1 cellular context compared by ENCODE assay signal in genomic region chr19:15283141-15283885, GRCh38.
TF ChIP-seq lines count a peak whose summit lies in the region.

No MANE protein-coding gene starts in this region.

TF ChIP-seq in IMR-90, 13 proteins besides CTCF, POLR2A, EP300 and RAD21 (continued from another document):
- TF ChIP-seq, protein P1, sequence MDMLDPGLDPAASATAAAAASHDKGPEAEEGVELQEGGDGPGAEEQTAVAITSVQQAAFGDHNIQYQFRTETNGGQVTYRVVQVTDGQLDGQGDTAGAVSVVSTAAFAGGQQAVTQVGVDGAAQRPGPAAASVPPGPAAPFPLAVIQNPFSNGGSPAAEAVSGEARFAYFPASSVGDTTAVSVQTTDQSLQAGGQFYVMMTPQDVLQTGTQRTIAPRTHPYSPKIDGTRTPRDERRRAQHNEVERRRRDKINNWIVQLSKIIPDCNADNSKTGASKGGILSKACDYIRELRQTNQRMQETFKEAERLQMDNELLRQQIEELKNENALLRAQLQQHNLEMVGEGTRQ (IDR thresholded peaks at IDR 0.05; ENCODE audit: low read depth, low read length): no peak
- no peak for TF ChIP-seq CHD1 (IDR thresholded peaks at IDR 0.05; ENCODE audit: low read depth, low read length)
